8 cellular contexts compared by ENCODE assay signal in the genomic region with DNA sequence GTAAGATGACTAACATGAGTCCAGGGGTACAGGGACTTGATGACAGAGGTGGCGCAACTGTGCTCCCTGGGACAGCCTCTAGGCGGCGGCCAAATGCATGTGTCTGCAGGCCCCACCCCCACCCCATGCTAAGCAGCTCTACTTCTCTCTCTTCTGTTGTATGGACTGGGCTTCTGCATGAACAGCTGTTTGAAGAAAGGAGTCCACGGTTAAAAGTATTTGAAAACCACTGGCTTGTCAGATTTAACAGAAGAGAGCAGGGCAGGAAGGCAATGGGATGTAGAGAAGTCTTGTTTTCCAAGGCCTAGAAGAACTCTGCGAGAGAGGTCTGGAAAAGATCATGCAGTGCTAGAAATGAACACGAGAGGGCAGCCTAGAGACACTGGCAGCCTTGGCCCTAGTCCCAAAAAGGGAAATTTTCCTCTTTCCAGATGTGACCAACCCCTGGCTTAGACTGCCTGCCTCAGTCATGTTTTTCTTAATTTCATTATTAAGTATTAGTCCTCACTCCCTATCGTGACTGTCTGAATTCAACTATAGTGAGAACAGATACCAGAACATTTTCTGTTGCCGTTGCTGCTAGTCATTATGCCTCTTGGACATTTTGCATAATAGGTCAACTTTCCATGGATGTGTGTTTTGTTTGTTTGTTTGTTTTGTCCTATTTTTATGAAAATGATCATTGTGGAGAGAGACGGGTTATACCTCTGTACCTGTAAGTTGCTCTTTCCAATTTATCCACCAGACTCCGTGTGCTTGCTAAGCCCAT.
A peak's percentile ranks its signal among the peaks of the same experiment; 100 is the strongest.
DNase-seq lines count a peak whose midpoint lies in the region; ATAC-seq lines count a peak whose summit lies in the region.

No MANE protein-coding gene starts in this region.

- H3K9me3 Mint-ChIP-seq in immature natural killer cell: peaks cover 0 to 2% (median 0%) of the 10 kb centered on the region in 6 donors

- DNase-seq in GM03348 (ENCODE audit: low spot score) (peak; percentile 74), LoVo (ENCODE audit: low spot score) (peak; percentile 47), T1000 (lab: John Stamatoyannopoulos, UW) (peak; percentile 27), astrocyte of the hippocampus (ENCODE audit: low read depth, low spot score) (peak; percentile 70), immature natural killer cell (peak; percentile 3 to 15 (median 15)), NCI-H2029 (lab: John Stamatoyannopoulos, UW) (no peak)
- peak; percentile 68 to 82 for DNase-seq in stimulated activated CD4-positive, alpha-beta T cell treated with anti-CD3 and anti-CD28 coated beads, Interleukin-2, amount 100 ng/mL, for 48 hours

- H3K27me3 Mint-ChIP-seq in immature natural killer cell (ENCODE audit: low read depth in 3 of 3): peaks cover 0 to 6% (median 4%) of the 10 kb centered on the region in 3 donors

- H3K36me3 Mint-ChIP-seq in immature natural killer cell: no peaks in the 10 kb centered on the region

- peak; percentile 56 for ATAC-seq in GM21786 (IDR thresholded peaks at IDR 0.05; ENCODE audit: unreplicated experiment)

- H3K4me1 Mint-ChIP-seq in immature natural killer cell: no peaks in the 10 kb centered on the region

- H3K27ac Mint-ChIP-seq in immature natural killer cell: no peak overlapping the region

- no peak overlapping the region for H3K4me3 Mint-ChIP-seq in immature natural killer cell
